1 cellular context compared by ENCODE assay signal in the genomic region with DNA sequence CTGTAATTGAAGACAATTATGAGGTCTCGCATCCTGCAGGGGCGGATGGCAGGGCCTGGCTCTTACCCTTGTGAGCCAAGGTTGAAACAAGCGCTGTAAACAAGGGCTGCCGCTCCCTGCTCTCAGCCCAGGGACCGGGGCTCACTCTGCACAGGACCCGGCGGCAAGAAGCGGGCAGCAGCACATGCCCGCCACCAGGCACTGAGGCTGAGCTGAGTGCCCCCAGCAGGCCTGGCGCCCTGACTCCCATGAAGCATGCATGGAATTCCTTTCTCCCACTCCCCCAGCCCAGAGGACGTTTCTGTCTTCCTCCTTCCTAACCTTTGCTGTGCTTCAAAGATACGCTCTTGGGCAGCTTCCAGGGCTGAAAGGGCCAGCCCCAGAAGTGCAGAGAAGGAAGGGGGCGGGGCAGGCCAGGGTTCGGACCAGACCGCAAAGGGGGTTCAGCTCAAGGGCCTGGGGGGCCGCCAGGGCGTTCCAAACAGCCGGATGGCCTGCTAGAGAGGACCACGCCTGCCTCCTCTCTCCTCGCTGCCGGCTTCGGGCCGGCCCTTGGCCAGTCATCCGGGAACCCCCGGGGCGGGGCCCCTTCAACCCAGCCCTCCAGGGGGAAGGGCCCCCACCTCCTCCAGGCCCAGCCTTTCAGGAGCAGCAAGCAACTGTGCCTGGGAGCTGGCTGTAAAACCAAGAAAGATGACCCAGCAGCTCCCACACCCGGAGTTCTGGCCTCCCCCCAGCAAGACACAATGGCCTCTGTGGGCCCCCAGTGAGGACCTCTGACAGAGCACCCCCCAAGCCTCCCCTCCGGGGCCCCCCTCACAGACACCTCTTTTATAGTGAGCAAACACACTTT.
A peak's percentile ranks its signal among the peaks of the same experiment; 100 is the strongest.
TF ChIP-seq lines count a peak whose summit lies in the region.

No MANE protein-coding gene starts in this region.

TF ChIP-seq in K562, 482 proteins besides CTCF, POLR2A, EP300 and RAD21 (continued from another document and continues in another):
- TF ChIP-seq, protein P1, sequence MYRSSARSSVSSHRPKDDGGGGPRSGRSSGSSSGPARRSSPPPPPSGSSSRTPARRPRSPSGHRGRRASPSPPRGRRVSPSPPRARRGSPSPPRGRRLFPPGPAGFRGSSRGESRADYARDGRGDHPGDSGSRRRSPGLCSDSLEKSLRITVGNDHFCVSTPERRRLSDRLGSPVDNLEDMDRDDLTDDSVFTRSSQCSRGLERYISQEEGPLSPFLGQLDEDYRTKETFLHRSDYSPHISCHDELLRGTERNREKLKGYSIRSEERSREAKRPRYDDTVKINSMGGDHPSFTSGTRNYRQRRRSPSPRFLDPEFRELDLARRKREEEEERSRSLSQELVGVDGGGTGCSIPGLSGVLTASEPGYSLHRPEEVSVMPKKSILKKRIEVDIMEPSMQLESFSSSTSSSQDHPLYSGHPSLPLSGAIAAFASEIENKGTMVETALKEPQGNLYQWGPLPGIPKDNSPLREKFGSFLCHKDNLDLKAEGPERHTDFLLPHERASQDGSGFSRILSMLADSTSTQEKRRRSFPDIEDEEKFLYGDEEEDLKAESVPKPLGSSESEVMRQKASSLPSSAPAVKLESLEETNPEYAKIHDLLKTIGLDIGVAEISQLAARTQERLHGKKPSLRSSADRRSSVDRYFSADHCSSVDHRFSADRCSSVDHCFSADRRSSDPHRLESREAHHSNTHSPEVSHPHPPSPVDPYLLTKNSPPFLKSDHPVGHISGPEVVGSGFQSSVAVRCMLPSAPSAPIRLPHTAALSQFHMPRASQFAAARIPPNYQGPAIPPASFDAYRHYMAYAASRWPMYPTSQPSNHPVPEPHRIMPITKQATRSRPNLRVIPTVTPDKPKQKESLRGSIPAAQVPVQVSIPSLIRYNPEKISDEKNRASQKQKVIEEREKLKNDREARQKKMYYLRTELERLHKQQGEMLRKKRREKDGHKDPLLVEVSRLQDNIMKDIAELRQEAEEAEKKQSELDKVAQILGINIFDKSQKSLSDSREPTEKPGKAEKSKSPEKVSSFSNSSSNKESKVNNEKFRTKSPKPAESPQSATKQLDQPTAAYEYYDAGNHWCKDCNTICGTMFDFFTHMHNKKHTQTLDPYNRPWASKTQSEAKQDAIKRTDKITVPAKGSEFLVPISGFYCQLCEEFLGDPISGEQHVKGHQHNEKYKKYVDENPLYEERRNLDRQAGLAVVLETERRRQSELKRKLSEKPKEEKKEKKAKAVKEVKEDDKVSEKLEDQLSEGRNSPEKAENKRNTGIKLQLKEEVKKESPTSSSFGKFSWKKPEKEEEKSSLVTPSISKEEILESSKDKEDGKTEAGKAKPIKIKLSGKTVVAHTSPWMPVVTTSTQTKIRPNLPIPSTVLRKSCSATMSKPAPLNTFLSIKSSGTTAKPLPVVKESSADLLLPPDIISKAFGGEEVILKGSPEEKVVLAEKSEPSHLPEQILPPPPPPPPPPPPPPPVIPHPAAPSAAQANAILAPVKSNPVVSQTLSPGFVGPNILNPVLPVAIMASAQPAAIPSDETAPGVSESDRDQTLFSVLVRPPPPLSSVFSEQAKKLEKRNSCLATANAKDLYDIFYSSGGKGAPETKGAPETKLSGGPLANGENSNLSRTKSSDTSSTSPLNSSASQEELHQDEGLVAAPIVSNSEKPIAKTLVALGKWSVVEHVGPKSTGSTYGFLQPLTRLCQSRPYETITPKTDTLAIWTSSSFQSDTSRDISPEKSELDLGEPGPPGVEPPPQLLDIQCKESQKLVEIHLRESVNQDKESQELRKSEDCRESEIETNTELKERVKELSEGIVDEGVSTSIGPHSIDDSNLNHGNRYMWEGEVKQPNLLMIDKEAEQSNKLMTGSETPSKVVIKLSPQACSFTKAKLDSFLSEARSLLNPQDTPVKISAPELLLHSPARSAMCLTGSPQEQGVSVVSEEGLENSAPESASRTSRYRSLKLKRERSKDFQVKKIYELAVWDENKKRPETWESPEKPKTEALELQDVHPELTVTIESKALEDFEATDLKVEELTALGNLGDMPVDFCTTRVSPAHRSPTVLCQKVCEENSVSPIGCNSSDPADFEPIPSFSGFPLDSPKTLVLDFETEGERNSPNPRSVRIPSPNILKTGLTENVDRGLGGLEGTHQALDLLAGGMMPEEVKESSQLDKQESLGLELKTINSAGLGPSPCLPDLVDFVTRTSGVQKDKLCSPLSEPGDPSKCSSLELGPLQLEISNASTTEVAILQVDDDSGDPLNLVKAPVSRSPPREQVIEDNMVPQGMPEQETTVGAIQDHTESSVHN (IDR thresholded peaks at IDR 0.05; ENCODE audit: borderline replicate concordance in 1 of 2, low read depth in 1 of 2), result no peak
- TF ChIP-seq ZEB2 (IDR thresholded peaks at IDR 0.05) (no peak), DPF2 (IDR thresholded peaks at IDR 0.05) (peak; percentile 24; the same call in 1 of the 2 replicates), ZBED1 (IDR thresholded peaks at IDR 0.05) (no peak), ZNF644 (tag; IDR thresholded peaks at IDR 0.05; ENCODE audit: low read depth) (peak; percentile 64; the same call in 1 of the 2 replicates), PRPF4 (IDR thresholded peaks at IDR 0.05; ENCODE audit: insufficient read depth, low read depth, low read length, poor library complexity, severe bottlenecking) (no peak), PURB (CRISPR knock-in tag; IDR thresholded peaks at IDR 0.05; ENCODE audit: low read depth) (no peak), HNRNPH1 (optimal IDR thresholded peaks at IDR 0.05; ENCODE audit: low read depth, low read length) (no peak), PRMT5 (CRISPR knock-in tag; IDR thresholded peaks at IDR 0.05) (no peak), MYC (IDR thresholded peaks at IDR 0.05; ENCODE audit: low read depth, low read length) (peak; percentile 63), MYC (CRISPR knock-in tag; IDR thresholded peaks at IDR 0.05; ENCODE audit: borderline replicate concordance, low read depth) (no peak), ZNF717 (CRISPR knock-in tag; IDR thresholded peaks at IDR 0.05) (no peak), CC2D1A (IDR thresholded peaks at IDR 0.05) (no peak), ZNF431 (CRISPR knock-in tag; IDR thresholded peaks at IDR 0.05) (no peak), CXXC5 (CRISPR knock-in tag; IDR thresholded peaks at IDR 0.05) (peak; percentile 85)
- TF ChIP-seq, protein P2, sequence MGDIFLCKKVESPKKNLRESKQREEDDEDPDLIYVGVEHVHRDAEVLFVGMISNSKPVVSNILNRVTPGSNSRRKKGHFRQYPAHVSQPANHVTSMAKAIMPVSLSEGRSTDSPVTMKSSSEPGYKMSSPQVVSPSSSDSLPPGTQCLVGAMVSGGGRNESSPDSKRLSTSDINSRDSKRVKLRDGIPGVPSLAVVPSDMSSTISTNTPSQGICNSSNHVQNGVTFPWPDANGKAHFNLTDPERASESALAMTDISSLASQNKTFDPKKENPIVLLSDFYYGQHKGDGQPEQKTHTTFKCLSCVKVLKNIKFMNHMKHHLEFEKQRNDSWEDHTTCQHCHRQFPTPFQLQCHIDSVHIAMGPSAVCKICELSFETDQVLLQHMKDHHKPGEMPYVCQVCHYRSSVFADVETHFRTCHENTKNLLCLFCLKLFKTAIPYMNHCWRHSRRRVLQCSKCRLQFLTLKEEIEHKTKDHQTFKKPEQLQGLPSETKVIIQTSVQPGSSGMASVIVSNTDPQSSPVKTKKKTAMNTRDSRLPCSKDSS (IDR thresholded peaks at IDR 0.05; ENCODE audit: low read depth, partially characterized antibody), result no peak
- TF ChIP-seq, protein P3, sequence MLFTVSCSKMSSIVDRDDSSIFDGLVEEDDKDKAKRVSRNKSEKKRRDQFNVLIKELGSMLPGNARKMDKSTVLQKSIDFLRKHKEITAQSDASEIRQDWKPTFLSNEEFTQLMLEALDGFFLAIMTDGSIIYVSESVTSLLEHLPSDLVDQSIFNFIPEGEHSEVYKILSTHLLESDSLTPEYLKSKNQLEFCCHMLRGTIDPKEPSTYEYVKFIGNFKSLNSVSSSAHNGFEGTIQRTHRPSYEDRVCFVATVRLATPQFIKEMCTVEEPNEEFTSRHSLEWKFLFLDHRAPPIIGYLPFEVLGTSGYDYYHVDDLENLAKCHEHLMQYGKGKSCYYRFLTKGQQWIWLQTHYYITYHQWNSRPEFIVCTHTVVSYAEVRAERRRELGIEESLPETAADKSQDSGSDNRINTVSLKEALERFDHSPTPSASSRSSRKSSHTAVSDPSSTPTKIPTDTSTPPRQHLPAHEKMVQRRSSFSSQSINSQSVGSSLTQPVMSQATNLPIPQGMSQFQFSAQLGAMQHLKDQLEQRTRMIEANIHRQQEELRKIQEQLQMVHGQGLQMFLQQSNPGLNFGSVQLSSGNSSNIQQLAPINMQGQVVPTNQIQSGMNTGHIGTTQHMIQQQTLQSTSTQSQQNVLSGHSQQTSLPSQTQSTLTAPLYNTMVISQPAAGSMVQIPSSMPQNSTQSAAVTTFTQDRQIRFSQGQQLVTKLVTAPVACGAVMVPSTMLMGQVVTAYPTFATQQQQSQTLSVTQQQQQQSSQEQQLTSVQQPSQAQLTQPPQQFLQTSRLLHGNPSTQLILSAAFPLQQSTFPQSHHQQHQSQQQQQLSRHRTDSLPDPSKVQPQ (CRISPR knock-in tag; IDR thresholded peaks at IDR 0.05; ENCODE audit: borderline replicate concordance), result no peak
- TF ChIP-seq, protein P4, sequence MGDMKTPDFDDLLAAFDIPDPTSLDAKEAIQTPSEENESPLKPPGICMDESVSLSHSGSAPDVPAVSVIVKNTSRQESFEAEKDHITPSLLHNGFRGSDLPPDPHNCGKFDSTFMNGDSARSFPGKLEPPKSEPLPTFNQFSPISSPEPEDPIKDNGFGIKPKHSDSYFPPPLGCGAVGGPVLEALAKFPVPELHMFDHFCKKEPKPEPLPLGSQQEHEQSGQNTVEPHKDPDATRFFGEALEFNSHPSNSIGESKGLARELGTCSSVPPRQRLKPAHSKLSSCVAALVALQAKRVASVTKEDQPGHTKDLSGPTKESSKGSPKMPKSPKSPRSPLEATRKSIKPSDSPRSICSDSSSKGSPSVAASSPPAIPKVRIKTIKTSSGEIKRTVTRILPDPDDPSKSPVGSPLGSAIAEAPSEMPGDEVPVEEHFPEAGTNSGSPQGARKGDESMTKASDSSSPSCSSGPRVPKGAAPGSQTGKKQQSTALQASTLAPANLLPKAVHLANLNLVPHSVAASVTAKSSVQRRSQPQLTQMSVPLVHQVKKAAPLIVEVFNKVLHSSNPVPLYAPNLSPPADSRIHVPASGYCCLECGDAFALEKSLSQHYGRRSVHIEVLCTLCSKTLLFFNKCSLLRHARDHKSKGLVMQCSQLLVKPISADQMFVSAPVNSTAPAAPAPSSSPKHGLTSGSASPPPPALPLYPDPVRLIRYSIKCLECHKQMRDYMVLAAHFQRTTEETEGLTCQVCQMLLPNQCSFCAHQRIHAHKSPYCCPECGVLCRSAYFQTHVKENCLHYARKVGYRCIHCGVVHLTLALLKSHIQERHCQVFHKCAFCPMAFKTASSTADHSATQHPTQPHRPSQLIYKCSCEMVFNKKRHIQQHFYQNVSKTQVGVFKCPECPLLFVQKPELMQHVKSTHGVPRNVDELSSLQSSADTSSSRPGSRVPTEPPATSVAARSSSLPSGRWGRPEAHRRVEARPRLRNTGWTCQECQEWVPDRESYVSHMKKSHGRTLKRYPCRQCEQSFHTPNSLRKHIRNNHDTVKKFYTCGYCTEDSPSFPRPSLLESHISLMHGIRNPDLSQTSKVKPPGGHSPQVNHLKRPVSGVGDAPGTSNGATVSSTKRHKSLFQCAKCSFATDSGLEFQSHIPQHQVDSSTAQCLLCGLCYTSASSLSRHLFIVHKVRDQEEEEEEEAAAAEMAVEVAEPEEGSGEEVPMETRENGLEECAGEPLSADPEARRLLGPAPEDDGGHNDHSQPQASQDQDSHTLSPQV (IDR thresholded peaks at IDR 0.05), result peak; percentile 80; the same call in 1 of the 2 replicates
- TF ChIP-seq, protein P5, sequence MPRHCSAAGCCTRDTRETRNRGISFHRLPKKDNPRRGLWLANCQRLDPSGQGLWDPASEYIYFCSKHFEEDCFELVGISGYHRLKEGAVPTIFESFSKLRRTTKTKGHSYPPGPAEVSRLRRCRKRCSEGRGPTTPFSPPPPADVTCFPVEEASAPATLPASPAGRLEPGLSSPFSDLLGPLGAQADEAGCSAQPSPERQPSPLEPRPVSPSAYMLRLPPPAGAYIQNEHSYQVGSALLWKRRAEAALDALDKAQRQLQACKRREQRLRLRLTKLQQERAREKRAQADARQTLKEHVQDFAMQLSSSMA (CRISPR knock-in tag; IDR thresholded peaks at IDR 0.05), result no peak
- TF ChIP-seq, protein P6, sequence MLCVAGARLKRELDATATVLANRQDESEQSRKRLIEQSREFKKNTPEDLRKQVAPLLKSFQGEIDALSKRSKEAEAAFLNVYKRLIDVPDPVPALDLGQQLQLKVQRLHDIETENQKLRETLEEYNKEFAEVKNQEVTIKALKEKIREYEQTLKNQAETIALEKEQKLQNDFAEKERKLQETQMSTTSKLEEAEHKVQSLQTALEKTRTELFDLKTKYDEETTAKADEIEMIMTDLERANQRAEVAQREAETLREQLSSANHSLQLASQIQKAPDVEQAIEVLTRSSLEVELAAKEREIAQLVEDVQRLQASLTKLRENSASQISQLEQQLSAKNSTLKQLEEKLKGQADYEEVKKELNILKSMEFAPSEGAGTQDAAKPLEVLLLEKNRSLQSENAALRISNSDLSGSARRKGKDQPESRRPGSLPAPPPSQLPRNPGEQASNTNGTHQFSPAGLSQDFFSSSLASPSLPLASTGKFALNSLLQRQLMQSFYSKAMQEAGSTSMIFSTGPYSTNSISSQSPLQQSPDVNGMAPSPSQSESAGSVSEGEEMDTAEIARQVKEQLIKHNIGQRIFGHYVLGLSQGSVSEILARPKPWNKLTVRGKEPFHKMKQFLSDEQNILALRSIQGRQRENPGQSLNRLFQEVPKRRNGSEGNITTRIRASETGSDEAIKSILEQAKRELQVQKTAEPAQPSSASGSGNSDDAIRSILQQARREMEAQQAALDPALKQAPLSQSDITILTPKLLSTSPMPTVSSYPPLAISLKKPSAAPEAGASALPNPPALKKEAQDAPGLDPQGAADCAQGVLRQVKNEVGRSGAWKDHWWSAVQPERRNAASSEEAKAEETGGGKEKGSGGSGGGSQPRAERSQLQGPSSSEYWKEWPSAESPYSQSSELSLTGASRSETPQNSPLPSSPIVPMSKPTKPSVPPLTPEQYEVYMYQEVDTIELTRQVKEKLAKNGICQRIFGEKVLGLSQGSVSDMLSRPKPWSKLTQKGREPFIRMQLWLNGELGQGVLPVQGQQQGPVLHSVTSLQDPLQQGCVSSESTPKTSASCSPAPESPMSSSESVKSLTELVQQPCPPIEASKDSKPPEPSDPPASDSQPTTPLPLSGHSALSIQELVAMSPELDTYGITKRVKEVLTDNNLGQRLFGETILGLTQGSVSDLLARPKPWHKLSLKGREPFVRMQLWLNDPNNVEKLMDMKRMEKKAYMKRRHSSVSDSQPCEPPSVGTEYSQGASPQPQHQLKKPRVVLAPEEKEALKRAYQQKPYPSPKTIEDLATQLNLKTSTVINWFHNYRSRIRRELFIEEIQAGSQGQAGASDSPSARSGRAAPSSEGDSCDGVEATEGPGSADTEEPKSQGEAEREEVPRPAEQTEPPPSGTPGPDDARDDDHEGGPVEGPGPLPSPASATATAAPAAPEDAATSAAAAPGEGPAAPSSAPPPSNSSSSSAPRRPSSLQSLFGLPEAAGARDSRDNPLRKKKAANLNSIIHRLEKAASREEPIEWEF (CRISPR knock-in tag; IDR thresholded peaks at IDR 0.05), result no peak
- TF ChIP-seq, protein P7, sequence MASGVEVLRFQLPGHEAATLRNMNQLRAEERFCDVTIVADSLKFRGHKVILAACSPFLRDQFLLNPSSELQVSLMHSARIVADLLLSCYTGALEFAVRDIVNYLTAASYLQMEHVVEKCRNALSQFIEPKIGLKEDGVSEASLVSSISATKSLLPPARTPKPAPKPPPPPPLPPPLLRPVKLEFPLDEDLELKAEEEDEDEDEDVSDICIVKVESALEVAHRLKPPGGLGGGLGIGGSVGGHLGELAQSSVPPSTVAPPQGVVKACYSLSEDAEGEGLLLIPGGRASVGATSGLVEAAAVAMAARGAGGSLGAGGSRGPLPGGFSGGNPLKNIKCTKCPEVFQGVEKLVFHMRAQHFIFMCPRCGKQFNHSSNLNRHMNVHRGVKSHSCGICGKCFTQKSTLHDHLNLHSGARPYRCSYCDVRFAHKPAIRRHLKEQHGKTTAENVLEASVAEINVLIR (CRISPR knock-in tag; IDR thresholded peaks at IDR 0.05), result no peak
